ENCODE assay signal across 14 cellular contexts in the genomic region with DNA sequence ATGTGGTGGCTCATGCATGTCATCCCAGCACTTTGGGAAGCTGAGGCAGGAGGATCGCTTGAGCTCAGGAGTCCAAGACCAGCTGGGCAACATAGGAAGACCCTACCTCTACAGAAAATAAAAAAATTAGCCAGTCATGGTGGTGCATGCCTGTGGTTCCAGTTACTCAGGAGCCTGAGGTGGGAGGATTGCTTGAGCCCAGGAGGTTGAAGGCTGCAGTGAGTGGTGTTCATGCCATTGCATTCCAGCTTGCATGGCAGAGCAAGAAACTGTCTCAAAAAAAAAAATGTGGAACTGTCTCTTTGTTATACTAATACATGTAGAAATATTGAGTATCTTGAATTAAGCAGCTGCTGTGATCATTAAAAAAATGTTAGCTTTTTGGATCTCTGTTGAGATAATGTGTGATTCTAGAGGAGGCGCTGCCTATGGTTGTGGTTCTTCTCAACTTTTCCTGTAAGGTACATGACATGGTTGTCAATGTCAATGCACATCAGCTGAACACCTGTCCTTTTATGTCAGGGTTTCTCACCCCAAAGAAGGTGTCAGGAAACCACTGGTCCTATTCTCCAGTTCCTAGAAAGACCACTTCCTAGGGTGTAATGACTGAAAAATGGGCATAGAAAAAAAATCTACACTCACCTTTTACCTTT. TPM values are rescaled to one million over a fixed set of nuclear protein-coding genes. Genes with fewer than 3 reads are reported as not detected.
DNase-seq lines count a peak whose midpoint lies in the region; ATAC-seq lines count a peak whose summit lies in the region.
"Had no signal": no experiment of that assay in that cellular context is flagged by ENCODE, and none has a peak within 500 bp of the region (broad histone marks: within the 10 kb centered on the region; RNA-seq: fewer than 3 reads in every experiment).

No MANE protein-coding gene starts in this region.

- H3K27me3 Mint-ChIP-seq in activated CD8-positive, alpha-beta memory T cell treated with anti-CD3 and anti-CD28 coated beads, Interleukin-2, amount 10 ng/mL, durations not matched to agents 7 days and 5 days: no peaks in the 10 kb centered on the region
- H3K27me3 Mint-ChIP-seq in T-helper 1 cell treated with Interleukin-12 subunit alpha and Interleukin-12 subunit beta and Interleukin-4 antibody, amounts not matched to agents 30 μg/mL and 1 μg/mL, for 36 hours (ENCODE audit: low read depth): no peaks in the 10 kb centered on the region
- H3K27me3 Mint-ChIP-seq in central memory CD8-positive, alpha-beta T cell: no peaks in the 10 kb centered on the region

- CTCF ChIA-PET in activated CD8-positive, alpha-beta memory T cell treated with anti-CD3 and anti-CD28 coated beads, Interleukin-2, amount 10 ng/mL, durations not matched to agents 7 days and 5 days (lab: Charles Lee): interaction anchor here (0.9 to 3.7 kb wide), 9 partner anchors 15 to 36 kb away, joined by 3 to 16 read pairs (median 5); no protein-coding TSS in a partner anchor

- H3K4me3 Mint-ChIP-seq in activated CD8-positive, alpha-beta memory T cell treated with anti-CD3 and anti-CD28 coated beads, Interleukin-2, amount 10 ng/mL, durations not matched to agents 7 days and 5 days: no peak overlapping the region
- H3K4me3 Mint-ChIP-seq in T-helper 1 cell treated with Interleukin-12 subunit alpha and Interleukin-12 subunit beta and Interleukin-4 antibody, amounts not matched to agents 30 μg/mL and 1 μg/mL, for 36 hours: peak overlapping the region; percentile 70
- H3K4me3 Mint-ChIP-seq in central memory CD8-positive, alpha-beta T cell: no peak overlapping the region

- DNase-seq in activated CD8-positive, alpha-beta memory T cell treated with anti-CD3 and anti-CD28 coated beads, Interleukin-2, amount 10 ng/mL, durations not matched to agents 7 days and 5 days: peak; percentile 60
- DNase-seq in activated CD8-positive, alpha-beta memory T cell treated with anti-CD3 and anti-CD28 coated beads for 24 hours: no peak
- no peak for DNase-seq in central memory CD8-positive, alpha-beta T cell (ENCODE audit: low spot score in 2 of 2)
- DNase-seq in stimulated activated naive CD8-positive, alpha-beta T cell treated with anti-CD3 and anti-CD28 coated beads, Interleukin-15, Interleukin-2, amounts not matched to agents 100 U/mL and 50 U/mL, for 24 hours: no peak
- DNase-seq in NCI-H1105 treated with DMSO at 0.1 percent for 48 hours (lab: John Stamatoyannopoulos, UW): no peak
- DNase-seq: AML-193, DMS79 treated with DMSO at 0.1 percent for 48 hours, NCI-H1092, NCI-H187, NCI-H446 had no signal

- peaks cover 22% of the 10 kb centered on the region for H3K36me3 Mint-ChIP-seq in activated CD8-positive, alpha-beta memory T cell treated with anti-CD3 and anti-CD28 coated beads, Interleukin-2, amount 10 ng/mL, durations not matched to agents 7 days and 5 days
- peaks cover 36% of the 10 kb centered on the region for H3K36me3 Mint-ChIP-seq in T-helper 1 cell treated with Interleukin-12 subunit alpha and Interleukin-12 subunit beta and Interleukin-4 antibody, amounts not matched to agents 30 μg/mL and 1 μg/mL, for 36 hours (ENCODE audit: low read depth)
- no peaks in the 10 kb centered on the region for H3K36me3 Mint-ChIP-seq in central memory CD8-positive, alpha-beta T cell (ENCODE audit: insufficient read depth)

- peak overlapping the region; percentile 63 for H3K27ac Mint-ChIP-seq in activated CD8-positive, alpha-beta memory T cell treated with anti-CD3 and anti-CD28 coated beads, Interleukin-2, amount 10 ng/mL, durations not matched to agents 7 days and 5 days
- peak overlapping the region; percentile 77 for H3K27ac Mint-ChIP-seq in T-helper 1 cell treated with Interleukin-12 subunit alpha and Interleukin-12 subunit beta and Interleukin-4 antibody, amounts not matched to agents 30 μg/mL and 1 μg/mL, for 36 hours
- H3K27ac Mint-ChIP-seq in central memory CD8-positive, alpha-beta T cell (ENCODE audit: low read depth): no peak overlapping the region

- H3K9me3 Mint-ChIP-seq in activated CD8-positive, alpha-beta memory T cell treated with anti-CD3 and anti-CD28 coated beads, Interleukin-2, amount 10 ng/mL, durations not matched to agents 7 days and 5 days (ENCODE audit: low read depth): peaks cover 6% of the 10 kb centered on the region
- H3K9me3 Mint-ChIP-seq in T-helper 1 cell treated with Interleukin-12 subunit alpha and Interleukin-12 subunit beta and Interleukin-4 antibody, amounts not matched to agents 30 μg/mL and 1 μg/mL, for 36 hours: peaks cover 25% of the 10 kb centered on the region
- H3K9me3 Mint-ChIP-seq in central memory CD8-positive, alpha-beta T cell: no peaks in the 10 kb centered on the region

- ATAC-seq in activated CD8-positive, alpha-beta memory T cell treated with anti-CD3 and anti-CD28 coated beads, Interleukin-2, amount 10 ng/mL, durations not matched to agents 7 days and 5 days: peak; percentile 77
- ATAC-seq in central memory CD8-positive, alpha-beta T cell (replicated peaks; ENCODE audit: extremely low read depth, poor library complexity, severe bottlenecking): peak; percentile 36
- ATAC-seq in stimulated activated naive CD8-positive, alpha-beta T cell treated with anti-CD3 and anti-CD28 coated beads, Interleukin-15, Interleukin-2, amounts not matched to agents 100 U/mL and 50 U/mL, for 24 hours: peak; percentile 28
- ATAC-seq in GM18517 (IDR thresholded peaks at IDR 0.05; ENCODE audit: unreplicated experiment): no peak

- H3K4me1 Mint-ChIP-seq in activated CD8-positive, alpha-beta memory T cell treated with anti-CD3 and anti-CD28 coated beads, Interleukin-2, amount 10 ng/mL, durations not matched to agents 7 days and 5 days: peaks cover 52% of the 10 kb centered on the region
- H3K4me1 Mint-ChIP-seq in T-helper 1 cell treated with Interleukin-12 subunit alpha and Interleukin-12 subunit beta and Interleukin-4 antibody, amounts not matched to agents 30 μg/mL and 1 μg/mL, for 36 hours (ENCODE audit: low read depth): peaks cover 64% of the 10 kb centered on the region
- peaks cover 25% of the 10 kb centered on the region for H3K4me1 Mint-ChIP-seq in central memory CD8-positive, alpha-beta T cell

RNA-seq across cellular contexts. Expression of gene IL1RL1, which starts 34.7 kb away (rescaled TPM):
- under 1 TPM; 0.09 to 0.41 TPM for total RNA-seq in activated CD8-positive, alpha-beta memory T cell treated with anti-CD3 and anti-CD28 coated beads, Interleukin-2, amount 10 ng/mL, durations not matched to agents 7 days and 5 days
- total RNA-seq: A673, H4 had no signal
